Comparison of ENCODE assay signal across 1 cellular context in the genomic region with DNA sequence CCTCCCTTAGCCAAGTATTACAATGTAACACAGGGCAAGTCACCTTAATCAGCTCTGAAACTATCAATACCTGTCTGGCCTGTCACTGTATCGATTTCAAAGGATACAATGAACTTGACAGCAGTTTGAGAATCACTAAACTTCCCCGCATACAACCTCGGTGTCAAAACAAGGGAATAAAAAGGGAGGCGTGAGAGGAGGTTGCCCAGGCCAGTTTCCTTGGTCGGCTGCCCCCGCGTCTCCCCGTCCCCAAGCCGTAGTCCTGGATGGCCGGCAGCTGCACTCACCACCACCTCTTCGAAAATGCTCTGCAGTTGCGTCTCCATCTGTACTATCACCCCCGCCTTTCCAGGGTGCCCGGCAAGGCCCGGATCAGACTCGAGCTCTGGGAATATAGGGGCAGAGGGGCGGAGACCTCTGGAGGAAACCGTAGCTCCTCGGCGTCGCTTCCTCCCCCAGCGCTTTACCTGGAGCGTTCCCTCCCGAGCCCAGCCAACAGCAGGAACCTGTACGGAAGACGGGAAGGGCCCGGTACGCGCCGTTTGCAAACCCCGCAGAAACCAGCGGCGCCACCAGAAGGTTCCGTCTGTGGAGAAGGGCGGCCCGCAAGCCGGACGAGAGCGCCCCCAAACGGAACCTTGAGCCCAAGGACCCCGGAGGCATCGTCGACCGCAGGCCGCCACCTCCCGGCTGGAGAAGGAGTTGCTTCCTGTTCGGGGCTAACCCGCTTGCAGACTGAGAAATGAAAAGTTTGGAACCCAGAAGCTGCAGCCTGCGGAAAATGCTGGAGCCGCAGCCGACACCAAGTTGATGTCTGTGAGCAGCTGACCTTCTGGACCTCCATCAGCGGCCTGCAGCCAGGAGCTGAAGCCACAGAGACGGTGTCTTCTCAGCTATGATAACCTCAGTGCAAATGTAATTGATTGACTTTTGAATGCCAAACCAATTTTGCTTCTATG.
TF ChIP-seq lines count a peak whose summit lies in the region.

A gene with protein sequence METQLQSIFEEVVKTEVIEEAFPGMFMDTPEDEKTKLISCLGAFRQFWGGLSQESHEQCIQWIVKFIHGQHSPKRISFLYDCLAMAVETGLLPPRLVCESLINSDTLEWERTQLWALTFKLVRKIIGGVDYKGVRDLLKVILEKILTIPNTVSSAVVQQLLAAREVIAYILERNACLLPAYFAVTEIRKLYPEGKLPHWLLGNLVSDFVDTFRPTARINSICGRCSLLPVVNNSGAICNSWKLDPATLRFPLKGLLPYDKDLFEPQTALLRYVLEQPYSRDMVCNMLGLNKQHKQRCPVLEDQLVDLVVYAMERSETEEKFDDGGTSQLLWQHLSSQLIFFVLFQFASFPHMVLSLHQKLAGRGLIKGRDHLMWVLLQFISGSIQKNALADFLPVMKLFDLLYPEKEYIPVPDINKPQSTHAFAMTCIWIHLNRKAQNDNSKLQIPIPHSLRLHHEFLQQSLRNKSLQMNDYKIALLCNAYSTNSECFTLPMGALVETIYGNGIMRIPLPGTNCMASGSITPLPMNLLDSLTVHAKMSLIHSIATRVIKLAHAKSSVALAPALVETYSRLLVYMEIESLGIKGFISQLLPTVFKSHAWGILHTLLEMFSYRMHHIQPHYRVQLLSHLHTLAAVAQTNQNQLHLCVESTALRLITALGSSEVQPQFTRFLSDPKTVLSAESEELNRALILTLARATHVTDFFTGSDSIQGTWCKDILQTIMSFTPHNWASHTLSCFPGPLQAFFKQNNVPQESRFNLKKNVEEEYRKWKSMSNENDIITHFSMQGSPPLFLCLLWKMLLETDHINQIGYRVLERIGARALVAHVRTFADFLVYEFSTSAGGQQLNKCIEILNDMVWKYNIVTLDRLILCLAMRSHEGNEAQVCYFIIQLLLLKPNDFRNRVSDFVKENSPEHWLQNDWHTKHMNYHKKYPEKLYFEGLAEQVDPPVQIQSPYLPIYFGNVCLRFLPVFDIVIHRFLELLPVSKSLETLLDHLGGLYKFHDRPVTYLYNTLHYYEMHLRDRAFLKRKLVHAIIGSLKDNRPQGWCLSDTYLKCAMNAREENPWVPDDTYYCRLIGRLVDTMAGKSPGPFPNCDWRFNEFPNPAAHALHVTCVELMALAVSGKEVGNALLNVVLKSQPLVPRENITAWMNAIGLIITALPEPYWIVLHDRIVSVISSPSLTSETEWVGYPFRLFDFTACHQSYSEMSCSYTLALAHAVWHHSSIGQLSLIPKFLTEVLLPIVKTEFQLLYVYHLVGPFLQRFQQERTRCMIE (N-terminal part only) (minus strand): TSS at position 519 of the 959 bp plus-strand sequence. CDS start 193 bp downstream, at position 326.

TF ChIP-seq in HepG2, 621 proteins besides CTCF, POLR2A, EP300 and RAD21 (continued from another document and continues in another):
- TF ChIP-seq, protein P1, sequence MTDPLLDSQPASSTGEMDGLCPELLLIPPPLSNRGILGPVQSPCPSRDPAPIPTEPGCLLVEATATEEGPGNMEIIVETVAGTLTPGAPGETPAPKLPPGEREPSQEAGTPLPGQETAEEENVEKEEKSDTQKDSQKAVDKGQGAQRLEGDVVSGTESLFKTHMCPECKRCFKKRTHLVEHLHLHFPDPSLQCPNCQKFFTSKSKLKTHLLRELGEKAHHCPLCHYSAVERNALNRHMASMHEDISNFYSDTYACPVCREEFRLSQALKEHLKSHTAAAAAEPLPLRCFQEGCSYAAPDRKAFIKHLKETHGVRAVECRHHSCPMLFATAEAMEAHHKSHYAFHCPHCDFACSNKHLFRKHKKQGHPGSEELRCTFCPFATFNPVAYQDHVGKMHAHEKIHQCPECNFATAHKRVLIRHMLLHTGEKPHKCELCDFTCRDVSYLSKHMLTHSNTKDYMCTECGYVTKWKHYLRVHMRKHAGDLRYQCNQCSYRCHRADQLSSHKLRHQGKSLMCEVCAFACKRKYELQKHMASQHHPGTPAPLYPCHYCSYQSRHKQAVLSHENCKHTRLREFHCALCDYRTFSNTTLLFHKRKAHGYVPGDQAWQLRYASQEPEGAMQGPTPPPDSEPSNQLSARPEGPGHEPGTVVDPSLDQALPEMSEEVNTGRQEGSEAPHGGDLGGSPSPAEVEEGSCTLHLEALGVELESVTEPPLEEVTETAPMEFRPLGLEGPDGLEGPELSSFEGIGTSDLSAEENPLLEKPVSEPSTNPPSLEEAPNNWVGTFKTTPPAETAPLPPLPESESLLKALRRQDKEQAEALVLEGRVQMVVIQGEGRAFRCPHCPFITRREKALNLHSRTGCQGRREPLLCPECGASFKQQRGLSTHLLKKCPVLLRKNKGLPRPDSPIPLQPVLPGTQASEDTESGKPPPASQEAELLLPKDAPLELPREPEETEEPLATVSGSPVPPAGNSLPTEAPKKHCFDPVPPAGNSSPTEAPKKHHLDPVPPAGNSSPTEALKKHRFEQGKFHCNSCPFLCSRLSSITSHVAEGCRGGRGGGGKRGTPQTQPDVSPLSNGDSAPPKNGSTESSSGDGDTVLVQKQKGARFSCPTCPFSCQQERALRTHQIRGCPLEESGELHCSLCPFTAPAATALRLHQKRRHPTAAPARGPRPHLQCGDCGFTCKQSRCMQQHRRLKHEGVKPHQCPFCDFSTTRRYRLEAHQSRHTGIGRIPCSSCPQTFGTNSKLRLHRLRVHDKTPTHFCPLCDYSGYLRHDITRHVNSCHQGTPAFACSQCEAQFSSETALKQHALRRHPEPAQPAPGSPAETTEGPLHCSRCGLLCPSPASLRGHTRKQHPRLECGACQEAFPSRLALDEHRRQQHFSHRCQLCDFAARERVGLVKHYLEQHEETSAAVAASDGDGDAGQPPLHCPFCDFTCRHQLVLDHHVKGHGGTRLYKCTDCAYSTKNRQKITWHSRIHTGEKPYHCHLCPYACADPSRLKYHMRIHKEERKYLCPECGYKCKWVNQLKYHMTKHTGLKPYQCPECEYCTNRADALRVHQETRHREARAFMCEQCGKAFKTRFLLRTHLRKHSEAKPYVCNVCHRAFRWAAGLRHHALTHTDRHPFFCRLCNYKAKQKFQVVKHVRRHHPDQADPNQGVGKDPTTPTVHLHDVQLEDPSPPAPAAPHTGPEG (CRISPR knock-in tag; IDR thresholded peaks at IDR 0.05), result peak; percentile 94
- TF ChIP-seq, protein P2, sequence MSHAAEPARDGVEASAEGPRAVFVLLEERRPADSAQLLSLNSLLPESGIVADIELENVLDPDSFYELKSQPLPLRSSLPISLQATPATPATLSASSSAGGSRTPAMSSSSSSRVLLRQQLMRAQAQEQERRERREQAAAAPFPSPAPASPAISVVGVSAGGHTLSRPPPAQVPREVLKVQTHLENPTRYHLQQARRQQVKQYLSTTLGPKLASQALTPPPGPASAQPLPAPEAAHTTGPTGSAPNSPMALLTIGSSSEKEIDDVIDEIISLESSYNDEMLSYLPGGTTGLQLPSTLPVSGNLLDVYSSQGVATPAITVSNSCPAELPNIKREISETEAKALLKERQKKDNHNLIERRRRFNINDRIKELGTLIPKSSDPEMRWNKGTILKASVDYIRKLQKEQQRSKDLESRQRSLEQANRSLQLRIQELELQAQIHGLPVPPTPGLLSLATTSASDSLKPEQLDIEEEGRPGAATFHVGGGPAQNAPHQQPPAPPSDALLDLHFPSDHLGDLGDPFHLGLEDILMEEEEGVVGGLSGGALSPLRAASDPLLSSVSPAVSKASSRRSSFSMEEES (CRISPR knock-in tag; IDR thresholded peaks at IDR 0.05), result peak; percentile 79
- peak; percentile 99 for TF ChIP-seq KDM5B (CRISPR knock-in tag; IDR thresholded peaks at IDR 0.05; ENCODE audit: borderline replicate concordance)
- TF ChIP-seq, protein P3, sequence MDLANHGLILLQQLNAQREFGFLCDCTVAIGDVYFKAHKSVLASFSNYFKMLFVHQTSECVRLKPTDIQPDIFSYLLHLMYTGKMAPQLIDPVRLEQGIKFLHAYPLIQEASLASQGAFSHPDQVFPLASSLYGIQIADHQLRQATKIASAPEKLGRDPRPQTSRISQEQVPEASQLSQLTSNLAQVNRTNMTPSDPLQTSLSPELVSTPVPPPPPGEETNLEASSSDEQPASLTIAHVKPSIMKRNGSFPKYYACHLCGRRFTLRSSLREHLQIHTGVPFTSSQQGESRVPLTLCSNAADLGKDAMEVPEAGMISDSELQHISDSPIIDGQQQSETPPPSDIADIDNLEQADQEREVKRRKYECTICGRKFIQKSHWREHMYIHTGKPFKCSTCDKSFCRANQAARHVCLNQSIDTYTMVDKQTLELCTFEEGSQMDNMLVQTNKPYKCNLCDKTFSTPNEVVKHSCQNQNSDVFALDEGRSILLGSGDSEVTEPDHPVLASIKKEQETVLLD (CRISPR knock-in tag; IDR thresholded peaks at IDR 0.05; ENCODE audit: low read depth), result peak; percentile 84
- peak; percentile 99 for TF ChIP-seq ZNF615 (CRISPR knock-in tag; IDR thresholded peaks at IDR 0.05; ENCODE audit: borderline replicate concordance)
- TF ChIP-seq, protein P4, sequence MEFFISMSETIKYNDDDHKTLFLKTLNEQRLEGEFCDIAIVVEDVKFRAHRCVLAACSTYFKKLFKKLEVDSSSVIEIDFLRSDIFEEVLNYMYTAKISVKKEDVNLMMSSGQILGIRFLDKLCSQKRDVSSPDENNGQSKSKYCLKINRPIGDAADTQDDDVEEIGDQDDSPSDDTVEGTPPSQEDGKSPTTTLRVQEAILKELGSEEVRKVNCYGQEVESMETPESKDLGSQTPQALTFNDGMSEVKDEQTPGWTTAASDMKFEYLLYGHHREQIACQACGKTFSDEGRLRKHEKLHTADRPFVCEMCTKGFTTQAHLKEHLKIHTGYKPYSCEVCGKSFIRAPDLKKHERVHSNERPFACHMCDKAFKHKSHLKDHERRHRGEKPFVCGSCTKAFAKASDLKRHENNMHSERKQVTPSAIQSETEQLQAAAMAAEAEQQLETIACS (CRISPR knock-in tag; IDR thresholded peaks at IDR 0.05), result peak; percentile 52; the same call in 1 of the 2 replicates
- TF ChIP-seq ZNF432 (CRISPR knock-in tag; IDR thresholded peaks at IDR 0.05; ENCODE audit: borderline replicate concordance), result no peak
- TF ChIP-seq TGIF2 (CRISPR knock-in tag; IDR thresholded peaks at IDR 0.05), result peak; percentile 85; the same call in 1 of the 2 replicates
- peak; percentile 88 for TF ChIP-seq JUN (CRISPR knock-in tag; IDR thresholded peaks at IDR 0.05)
- TF ChIP-seq ZNF354B (CRISPR knock-in tag; IDR thresholded peaks at IDR 0.05), result peak; percentile 96
- TF ChIP-seq FOXM1 (CRISPR knock-in tag; IDR thresholded peaks at IDR 0.05), result peak; percentile 44; the same call in 1 of the 2 replicates
- peak; percentile 89 for TF ChIP-seq SIX4 (CRISPR knock-in tag; IDR thresholded peaks at IDR 0.05)
- TF ChIP-seq HNF4G (IDR thresholded peaks at IDR 0.05; ENCODE audit: borderline replicate concordance, low read depth, low read length), result peak; percentile 80; the same call in 1 of the 2 replicates
- peak; percentile 89 for TF ChIP-seq HNF4G (CRISPR knock-in tag; IDR thresholded peaks at IDR 0.05; ENCODE audit: borderline replicate concordance, low read depth)
- peak; percentile 71; the same call in 1 of the 2 replicates for TF ChIP-seq KDM1A (CRISPR knock-in tag; IDR thresholded peaks at IDR 0.05)
- TF ChIP-seq, protein P5, sequence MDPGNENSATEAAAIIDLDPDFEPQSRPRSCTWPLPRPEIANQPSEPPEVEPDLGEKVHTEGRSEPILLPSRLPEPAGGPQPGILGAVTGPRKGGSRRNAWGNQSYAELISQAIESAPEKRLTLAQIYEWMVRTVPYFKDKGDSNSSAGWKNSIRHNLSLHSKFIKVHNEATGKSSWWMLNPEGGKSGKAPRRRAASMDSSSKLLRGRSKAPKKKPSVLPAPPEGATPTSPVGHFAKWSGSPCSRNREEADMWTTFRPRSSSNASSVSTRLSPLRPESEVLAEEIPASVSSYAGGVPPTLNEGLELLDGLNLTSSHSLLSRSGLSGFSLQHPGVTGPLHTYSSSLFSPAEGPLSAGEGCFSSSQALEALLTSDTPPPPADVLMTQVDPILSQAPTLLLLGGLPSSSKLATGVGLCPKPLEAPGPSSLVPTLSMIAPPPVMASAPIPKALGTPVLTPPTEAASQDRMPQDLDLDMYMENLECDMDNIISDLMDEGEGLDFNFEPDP (CRISPR knock-in tag; conservative IDR thresholded peaks at IDR 0.05), result no peak
- peak; percentile 100 for TF ChIP-seq ZNF619 (CRISPR knock-in tag; IDR thresholded peaks at IDR 0.05)
- peak; percentile 47 for TF ChIP-seq AGO2 (optimal IDR thresholded peaks at IDR 0.05; ENCODE audit: low read depth, low read length)
- TF ChIP-seq, protein P6, sequence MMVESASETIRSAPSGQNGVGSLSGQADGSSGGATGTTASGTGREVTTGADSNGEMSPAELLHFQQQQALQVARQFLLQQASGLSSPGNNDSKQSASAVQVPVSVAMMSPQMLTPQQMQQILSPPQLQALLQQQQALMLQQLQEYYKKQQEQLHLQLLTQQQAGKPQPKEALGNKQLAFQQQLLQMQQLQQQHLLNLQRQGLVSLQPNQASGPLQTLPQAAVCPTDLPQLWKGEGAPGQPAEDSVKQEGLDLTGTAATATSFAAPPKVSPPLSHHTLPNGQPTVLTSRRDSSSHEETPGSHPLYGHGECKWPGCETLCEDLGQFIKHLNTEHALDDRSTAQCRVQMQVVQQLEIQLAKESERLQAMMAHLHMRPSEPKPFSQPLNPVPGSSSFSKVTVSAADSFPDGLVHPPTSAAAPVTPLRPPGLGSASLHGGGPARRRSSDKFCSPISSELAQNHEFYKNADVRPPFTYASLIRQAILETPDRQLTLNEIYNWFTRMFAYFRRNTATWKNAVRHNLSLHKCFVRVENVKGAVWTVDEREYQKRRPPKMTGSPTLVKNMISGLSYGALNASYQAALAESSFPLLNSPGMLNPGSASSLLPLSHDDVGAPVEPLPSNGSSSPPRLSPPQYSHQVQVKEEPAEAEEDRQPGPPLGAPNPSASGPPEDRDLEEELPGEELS (CRISPR knock-in tag; IDR thresholded peaks at IDR 0.05), result peak; percentile 93
- TF ChIP-seq ZNF790 (CRISPR knock-in tag; IDR thresholded peaks at IDR 0.05; ENCODE audit: borderline replicate concordance), result 0 out of 2 replicates have a peak, but pooled peaks have one; percentile 38
- peak; percentile 97 for TF ChIP-seq SRSF1 (optimal IDR thresholded peaks at IDR 0.05; ENCODE audit: low read depth, low read length)
- TF ChIP-seq, protein P7, sequence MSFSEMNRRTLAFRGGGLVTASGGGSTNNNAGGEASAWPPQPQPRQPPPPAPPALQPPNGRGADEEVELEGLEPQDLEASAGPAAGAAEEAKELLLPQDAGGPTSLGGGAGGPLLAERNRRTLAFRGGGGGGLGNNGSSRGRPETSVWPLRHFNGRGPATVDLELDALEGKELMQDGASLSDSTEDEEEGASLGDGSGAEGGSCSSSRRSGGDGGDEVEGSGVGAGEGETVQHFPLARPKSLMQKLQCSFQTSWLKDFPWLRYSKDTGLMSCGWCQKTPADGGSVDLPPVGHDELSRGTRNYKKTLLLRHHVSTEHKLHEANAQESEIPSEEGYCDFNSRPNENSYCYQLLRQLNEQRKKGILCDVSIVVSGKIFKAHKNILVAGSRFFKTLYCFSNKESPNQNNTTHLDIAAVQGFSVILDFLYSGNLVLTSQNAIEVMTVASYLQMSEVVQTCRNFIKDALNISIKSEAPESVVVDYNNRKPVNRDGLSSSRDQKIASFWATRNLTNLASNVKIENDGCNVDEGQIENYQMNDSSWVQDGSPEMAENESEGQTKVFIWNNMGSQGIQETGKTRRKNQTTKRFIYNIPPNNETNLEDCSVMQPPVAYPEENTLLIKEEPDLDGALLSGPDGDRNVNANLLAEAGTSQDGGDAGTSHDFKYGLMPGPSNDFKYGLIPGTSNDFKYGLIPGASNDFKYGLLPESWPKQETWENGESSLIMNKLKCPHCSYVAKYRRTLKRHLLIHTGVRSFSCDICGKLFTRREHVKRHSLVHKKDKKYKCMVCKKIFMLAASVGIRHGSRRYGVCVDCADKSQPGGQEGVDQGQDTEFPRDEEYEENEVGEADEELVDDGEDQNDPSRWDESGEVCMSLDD (CRISPR knock-in tag; IDR thresholded peaks at IDR 0.05; ENCODE audit: borderline replicate concordance), result peak; percentile 85; the same call in 1 of the 2 replicates
- peak; percentile 98 for TF ChIP-seq MZF1 (CRISPR knock-in tag; IDR thresholded peaks at IDR 0.05; ENCODE audit: borderline replicate concordance)
- peak; percentile 99 for TF ChIP-seq ZNF510 (CRISPR knock-in tag; IDR thresholded peaks at IDR 0.05; ENCODE audit: low read depth)
- peak in 1 of 2 experiments; percentile 53; a peak in 2 of 4 replicates for TF ChIP-seq NR2F1 (CRISPR knock-in tag; IDR thresholded peaks at IDR 0.05)
- TF ChIP-seq ZSCAN12 (CRISPR knock-in tag; IDR thresholded peaks at IDR 0.05), result peak; percentile 89
- TF ChIP-seq TP53 (CRISPR knock-in tag; conservative IDR thresholded peaks at IDR 0.05), result peak; percentile 97
- TF ChIP-seq NAIF1 (CRISPR knock-in tag; IDR thresholded peaks at IDR 0.05; ENCODE audit: borderline replicate concordance), result peak; percentile 92
